In genomic region chr17:37732313-37732712, GRCh38 we compare ENCODE assay signal across 17 cellular contexts. TPM values are rescaled to one million over a fixed set of nuclear protein-coding genes. Genes with fewer than 3 reads are reported as not detected.
DNase-seq lines count a peak whose midpoint lies in the region; ATAC-seq and TF ChIP-seq lines count a peak whose summit lies in the region.
"Had no signal": no experiment of that assay in that cellular context is flagged by ENCODE, and none has a peak within 500 bp of the region (broad histone marks: within the 10 kb centered on the region; RNA-seq: fewer than 3 reads in every experiment).

No MANE protein-coding gene starts in this region.

- TF ChIP-seq POLR2A in stomach (IDR thresholded peaks at IDR 0.05), result no peak

- DNase-seq in activated naive CD4-positive, alpha-beta T cell treated with anti-CD3 and anti-CD28 coated beads, Interleukin-2, amount 50 U/mL, for 72 hours (ENCODE audit: low spot score in 2 of 2), result no peak
- DNase-seq in activated naive CD4-positive, alpha-beta T cell (lab: John Stamatoyannopoulos, UW), result no peak
- peak; percentile 23 for DNase-seq in ELF-1 (ENCODE audit: low read depth, low spot score)
- no peak for DNase-seq in neural crest cell (ENCODE audit: low read depth, low spot score)
- no peak for DNase-seq in stomach
- DNase-seq in ascending aorta (ENCODE audit: low spot score in 2 of 2), result no peak
- DNase-seq: 8988T; C1 segment of cervical spinal cord; CD4-positive, CD25-positive, alpha-beta regulatory T cell; CD8-positive, alpha-beta memory T cell; COR-L47; GDM1; HCEC 1CT had no signal

- H3K4me1 ChIP-seq in stomach (peaks cover 0 to 6% (median 2%) of the 10 kb centered on the region in 4 donors), ascending aorta (no peaks in the 10 kb centered on the region)

- no peak for TF ChIP-seq CTCF in neural crest cell (conservative IDR thresholded peaks at IDR 0.05)
- TF ChIP-seq CTCF in stomach (IDR thresholded peaks at IDR 0.05), result no peak
- TF ChIP-seq CTCF in ascending aorta (IDR thresholded peaks at IDR 0.05), result no peak

- intact Hi-C loops in stomach (cut with DNase I; ENCODE audit: low total_unique reads) (no loop called here), ascending aorta (cut with DNase I) (no loop called here)

- H3K27me3 Mint-ChIP-seq in neural crest cell (ENCODE audit: low read depth), result peaks cover 76% of the 10 kb centered on the region

- H3K4me3 Mint-ChIP-seq in neural crest cell, result no peak overlapping the region
- H3K4me3 Mint-ChIP-seq: CD4-positive, CD25-positive, alpha-beta regulatory T cell; CD8-positive, alpha-beta memory T cell; GM23338 had no signal

- peaks cover 14% of the 10 kb centered on the region for H3K4me1 Mint-ChIP-seq in neural crest cell
- H3K4me1 Mint-ChIP-seq: CD4-positive, CD25-positive, alpha-beta regulatory T cell; CD8-positive, alpha-beta memory T cell; GM23338 had no signal

- no peak for ATAC-seq in activated naive CD4-positive, alpha-beta T cell treated with anti-CD3 and anti-CD28 coated beads, Interleukin-2, amount 50 U/mL, for 72 hours
- no peak for ATAC-seq in GM19467 (IDR thresholded peaks at IDR 0.05; ENCODE audit: unreplicated experiment)
- ATAC-seq: GM23338 had no signal

- H3K4me3 ChIP-seq in stomach (no peak overlapping the region), ascending aorta (no peak overlapping the region)
- H3K4me3 ChIP-seq: GM23338 had no signal

- H3K9me3 Mint-ChIP-seq in activated naive CD4-positive, alpha-beta T cell treated with anti-CD3 and anti-CD28 coated beads, Interleukin-2, amount 50 U/mL, for 72 hours, result no peaks in the 10 kb centered on the region
- H3K9me3 Mint-ChIP-seq in neural crest cell, result no peaks in the 10 kb centered on the region
- H3K9me3 Mint-ChIP-seq: CD4-positive, CD25-positive, alpha-beta regulatory T cell; CD8-positive, alpha-beta memory T cell; GM23338 had no signal

- H3K27ac ChIP-seq in stomach, result no peak overlapping the region
- no peak overlapping the region for H3K27ac ChIP-seq in ascending aorta

- TF ChIP-seq EP300 in stomach (IDR thresholded peaks at IDR 0.05), result no peak

- peak overlapping the region; percentile 11 to 28 for H3K27ac Mint-ChIP-seq in activated naive CD4-positive, alpha-beta T cell treated with anti-CD3 and anti-CD28 coated beads, Interleukin-2, amount 50 U/mL, for 72 hours
- peak overlapping the region; percentile 79 for H3K27ac Mint-ChIP-seq in neural crest cell (ENCODE audit: unreplicated experiment)
- H3K27ac Mint-ChIP-seq: CD8-positive, alpha-beta memory T cell; GM23338 had no signal

- H3K9me3 ChIP-seq in stomach (no peaks in the 10 kb centered on the region), ascending aorta (no peaks in the 10 kb centered on the region)

- H3K27me3 ChIP-seq in stomach, result peaks cover 0 to 42% (median 0%) of the 10 kb centered on the region in 3 donors
- no peaks in the 10 kb centered on the region for H3K27me3 ChIP-seq in ascending aorta

- 77 to 88% (median 82%) methylated on average over 4 of the region's 4 CpGs for whole genome bisulfite sequencing in stomach, 5 donors

- no peaks in the 10 kb centered on the region for H3K36me3 Mint-ChIP-seq in activated naive CD4-positive, alpha-beta T cell treated with anti-CD3 and anti-CD28 coated beads, Interleukin-2, amount 50 U/mL, for 72 hours
- H3K36me3 Mint-ChIP-seq in neural crest cell (ENCODE audit: low read depth), result no peaks in the 10 kb centered on the region
- H3K36me3 Mint-ChIP-seq: CD4-positive, CD25-positive, alpha-beta regulatory T cell; CD8-positive, alpha-beta memory T cell had no signal

- peaks cover 0 to 33% (median 20%) of the 10 kb centered on the region in 4 donors for H3K36me3 ChIP-seq in stomach
- no peaks in the 10 kb centered on the region for H3K36me3 ChIP-seq in ascending aorta

RNA-seq across cellular contexts. Expression of gene HNF1B, which starts 12.5 kb away (rescaled TPM):
- 1 to 10 TPM in 1 of 2 donors, under 1 TPM in 1; 0.14 to 1.4 TPM for total RNA-seq in activated naive CD4-positive, alpha-beta T cell treated with anti-CD3 and anti-CD28 coated beads, Interleukin-2, amount 50 U/mL, for 72 hours
- total RNA-seq in neural crest cell (not detected in 2 replicates), stomach (10 to 100 TPM in 2 of 5 donors, 1 to 10 TPM in 2, under 1 TPM in 1; 0.58 to 19.2 (median 7.7) TPM), ascending aorta (not detected)
- 1 to 10 TPM; 4.4 to 7.3 (median 6.7) TPM for polyA plus RNA-seq in stomach
- total RNA-seq: A673; CD4-positive, CD25-positive, alpha-beta regulatory T cell had no signal
- polyA plus RNA-seq: AG04450; CD4-positive, CD25-positive, alpha-beta regulatory T cell; CD8-positive, alpha-beta memory T cell had no signal
